In the genomic region with DNA sequence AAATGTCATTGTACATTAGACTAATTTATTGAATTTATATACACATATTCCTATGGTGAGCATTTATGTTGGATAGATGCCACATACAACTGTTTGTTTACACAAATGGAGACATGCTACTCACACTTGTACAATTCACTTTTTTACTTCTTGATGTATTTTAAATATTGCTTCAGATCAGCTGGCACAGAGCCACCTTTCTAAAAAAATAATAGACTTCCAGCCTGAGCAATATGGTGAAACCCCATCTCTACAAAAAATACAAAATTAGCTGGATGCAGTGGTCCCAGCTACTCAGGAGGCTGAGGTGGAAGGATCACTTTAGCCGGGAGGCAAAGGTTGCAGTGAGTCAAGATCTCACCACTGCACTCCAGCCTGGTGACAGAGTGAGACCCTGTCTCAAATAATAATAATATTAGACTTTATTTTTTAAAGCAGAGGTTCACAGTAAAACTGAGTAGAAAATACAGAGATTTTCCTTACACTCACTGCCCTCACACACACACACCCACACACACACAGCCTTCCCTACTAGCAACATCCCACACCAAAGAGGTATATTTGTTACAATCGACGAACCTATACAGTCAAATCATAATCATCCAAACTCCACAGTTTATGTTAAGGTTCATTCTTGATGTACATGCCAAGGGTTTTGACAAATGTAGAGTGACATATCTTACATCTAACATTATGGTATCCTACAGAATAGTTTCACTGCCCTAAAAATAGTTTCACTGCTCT, we compare ENCODE assay signal across 10 cellular contexts.
DNase-seq lines count a peak whose midpoint lies in the region; ATAC-seq and TF ChIP-seq lines count a peak whose summit lies in the region.
"Had no signal": no experiment of that assay in that cellular context is flagged by ENCODE, and none has a peak within 500 bp of the region (broad histone marks: within the 10 kb centered on the region; RNA-seq: fewer than 3 reads in every experiment).

No MANE protein-coding gene starts in this region.

- no peaks in the 10 kb centered on the region for H3K36me3 Mint-ChIP-seq in stimulated activated naive CD8-positive, alpha-beta T cell treated with anti-CD3 and anti-CD28 coated beads, Interleukin-15, Interleukin-2, amounts not matched to agents 100 ng/mL and 50 ng/mL, for 24 hours (ENCODE audit: low read depth)
- H3K36me3 Mint-ChIP-seq: WTC11 had no signal

- H3K9me3 Mint-ChIP-seq in stimulated activated naive CD8-positive, alpha-beta T cell treated with anti-CD3 and anti-CD28 coated beads, Interleukin-15, Interleukin-2, amounts not matched to agents 100 ng/mL and 50 ng/mL, for 24 hours: no peaks in the 10 kb centered on the region
- H3K9me3 Mint-ChIP-seq: GM23338 had no signal

- H3K4me3 Mint-ChIP-seq in stimulated activated naive CD8-positive, alpha-beta T cell treated with anti-CD3 and anti-CD28 coated beads, Interleukin-15, Interleukin-2, amounts not matched to agents 100 ng/mL and 50 ng/mL, for 24 hours: peak overlapping the region; percentile 80
- H3K4me3 Mint-ChIP-seq: GM23338, WTC11 had no signal

- peak overlapping the region; percentile 87 for H3K27ac Mint-ChIP-seq in stimulated activated naive CD8-positive, alpha-beta T cell treated with anti-CD3 and anti-CD28 coated beads, Interleukin-15, Interleukin-2, amounts not matched to agents 100 ng/mL and 50 ng/mL, for 24 hours
- H3K27ac Mint-ChIP-seq: GM23338, WTC11 had no signal

- peak overlapping the region; percentile 25 for H3K4me3 ChIP-seq in WI38 (ENCODE audit: low read depth, low read length)
- no peak overlapping the region for H3K4me3 ChIP-seq in fibroblast of pulmonary artery (replicated peaks; ENCODE audit: low read depth, low read length)
- H3K4me3 ChIP-seq: GM23338 had no signal

- no peak for DNase-seq in stimulated activated naive CD8-positive, alpha-beta T cell treated with anti-CD3 and anti-CD28 coated beads, Interleukin-15, Interleukin-2, amounts not matched to agents 100 U/mL and 50 U/mL, for 24 hours
- DNase-seq in fibroblast of pulmonary artery (ENCODE audit: low read depth) (peak; percentile 20), NCI-H1417 treated with DMSO at 0.1 percent for 48 hours (lab: John Stamatoyannopoulos, UW) (no peak), GM13977 (ENCODE audit: low spot score) (no peak)

- ATAC-seq in stimulated activated naive CD8-positive, alpha-beta T cell treated with anti-CD3 and anti-CD28 coated beads, Interleukin-15, Interleukin-2, amounts not matched to agents 100 U/mL and 50 U/mL, for 24 hours: no peak
- no peak for ATAC-seq in HG02759 (IDR thresholded peaks at IDR 0.05; ENCODE audit: unreplicated experiment)
- no peak for ATAC-seq in GM18909 (IDR thresholded peaks at IDR 0.05; ENCODE audit: poor library complexity, unreplicated experiment)
- ATAC-seq: GM23338, WTC11 had no signal

- H3K4me1 Mint-ChIP-seq in stimulated activated naive CD8-positive, alpha-beta T cell treated with anti-CD3 and anti-CD28 coated beads, Interleukin-15, Interleukin-2, amounts not matched to agents 100 ng/mL and 50 ng/mL, for 24 hours (ENCODE audit: low read depth): peaks cover 66% of the 10 kb centered on the region

- H3K27me3 Mint-ChIP-seq in stimulated activated naive CD8-positive, alpha-beta T cell treated with anti-CD3 and anti-CD28 coated beads, Interleukin-15, Interleukin-2, amounts not matched to agents 100 ng/mL and 50 ng/mL, for 24 hours: peaks cover 3% of the 10 kb centered on the region

- in situ Hi-C loops in GM13977 (cut with MboI; ENCODE audit: low pct_unique_long_range_greater_than_20kb, low sequenced_read_pairs, unreplicated experiment): no loop called here

- TF ChIP-seq CTCF in WI38 (IDR thresholded peaks at IDR 0.05; ENCODE audit: low read depth, low read length) (no peak), fibroblast of pulmonary artery (IDR thresholded peaks at IDR 0.05; ENCODE audit: low read length, missing control alignments) (no peak), GM13977 (IDR thresholded peaks at IDR 0.05; ENCODE audit: extremely low read depth, insufficient read depth, missing control alignments) (no peak)
